4 cellular contexts compared by ENCODE assay signal in genomic region chr7:107155726-107156125, GRCh38. TPM values are rescaled to one million over a fixed set of nuclear protein-coding genes. Genes with fewer than 3 reads are reported as not detected.
A peak's percentile ranks its signal among the peaks of the same experiment; 100 is the strongest.
DNase-seq lines count a peak whose midpoint lies in the region; ATAC-seq, FAIRE-seq and TF ChIP-seq lines count a peak whose summit lies in the region.
"Not testable (repeated sequence)": the region's sequence is repeated elsewhere in the genome, so short reads cannot be mapped to it uniquely, and the experiment has no call there.

No MANE protein-coding gene starts in this region.

- not testable (repeated sequence) for H3K27me3 Mint-ChIP-seq in endothelial cell (ENCODE audit: unreplicated experiment)

- TF ChIP-seq RAD21 in K562 (CRISPR knock-in tag; conservative IDR thresholded peaks at IDR 0.05 in 1 of 2, IDR thresholded peaks at IDR 0.05 in 1 of 2): not testable (repeated sequence)

- not testable (repeated sequence) for H3K4me2 ChIP-seq in K562 (ENCODE audit: insufficient read depth, low read length)

- peak overlapping the region; percentile 42 for H3K4me3 Mint-ChIP-seq in endothelial cell (ENCODE audit: unreplicated experiment)

- not testable (repeated sequence) for TF ChIP-seq POLR2A in K562 (conservative IDR thresholded peaks at IDR 0.05)

- not testable (repeated sequence) for H3K79me2 ChIP-seq in K562 (ENCODE audit: control insufficient read depth, insufficient read depth, low read length)

- not testable (repeated sequence) for TF ChIP-seq CTCF in HEK293 (tag by site-specific recombination; IDR thresholded peaks at IDR 0.05); K562 (IDR thresholded peaks at IDR 0.05 in 2 of 3, conservative IDR thresholded peaks at IDR 0.05 in 1 of 3; ENCODE audit: insufficient read depth in 2 of 3, low read depth in 1 of 3, low read length in 3 of 3); endothelial cell (IDR thresholded peaks at IDR 0.05; ENCODE audit: unreplicated experiment)

- H3K36me3 Mint-ChIP-seq in endothelial cell (ENCODE audit: low read depth, unreplicated experiment): peaks cover 11% of the 10 kb centered on the region

- not testable (repeated sequence) for H3K4me1 Mint-ChIP-seq in endothelial cell (ENCODE audit: unreplicated experiment)

- H2AFZ ChIP-seq in K562 (ENCODE audit: low read depth, low read length): not testable (repeated sequence)

- WGBS in K562 (ENCODE audit: insufficient coverage, low coverage, missing lambda C conversion rate): 92% methylated on average over 3 of the region's 3 CpGs

- not testable (repeated sequence) for H3K9me3 ChIP-seq in HEK293 (ENCODE audit: control insufficient read depth, insufficient read depth, low read depth, low read length); K562 (replicated peaks; ENCODE audit: control insufficient read depth, insufficient read depth, low read depth, low read length)

- not testable (repeated sequence) for TF ChIP-seq EP300 in K562 (IDR thresholded peaks at IDR 0.05; ENCODE audit: low read length)

- not testable (repeated sequence) for H3K9me1 ChIP-seq in K562 (ENCODE audit: control insufficient read depth, insufficient read depth, low read length)

- H3K36me3 ChIP-seq in HEK293 (ENCODE audit: control insufficient read depth in 2 of 2, insufficient read depth in 1 of 2, low read length in 2 of 2): not testable (repeated sequence)
- peaks cover 92% of the 10 kb centered on the region for H3K36me3 ChIP-seq in K562 (ENCODE audit: control insufficient read depth, insufficient read depth, low read length)

- H3K27me3 ChIP-seq in K562 (ENCODE audit: control insufficient read depth in 2 of 2, insufficient read depth in 2 of 2, low read length in 2 of 2): not testable (repeated sequence)

- H3K9me3 Mint-ChIP-seq in endothelial cell (ENCODE audit: unreplicated experiment): not testable (repeated sequence)

- DNase-seq in K562 (ENCODE audit: extremely low read depth in 1 of 4, low spot score in 3 of 4); endothelial cell (ENCODE audit: low spot score): not testable (repeated sequence)

- H4K20me1 ChIP-seq in K562 (replicated peaks; ENCODE audit: control insufficient read depth, insufficient read depth, low read length): not testable (repeated sequence)

- not testable (repeated sequence) for BruUV-seq in K562 (replicated peaks; lab: Mats Ljungman, UMichigan)

- POLR2A ChIA-PET in HEK293 (lab: Yijun Ruan, JAX): not testable (repeated sequence)
- POLR2A ChIA-PET in K562 (lab: Yijun Ruan, JAX): interaction anchor here (1.8 kb wide), 1 partner anchor 11 kb away, joined by 3 read pairs; no protein-coding TSS in a partner anchor

- intact Hi-C loops in K562 (cut with micrococcal nuclease): not testable (repeated sequence)

- H3K27ac ChIP-seq in HEK293 (ENCODE audit: extremely low read depth, low read depth, low read length); K562 (ENCODE audit: extremely low read depth, low read depth, low read length): not testable (repeated sequence)

- H3K4me3 ChIP-seq in HEK293 (ENCODE audit: low read depth, low read length); K562: not testable (repeated sequence)

- ATAC-seq in SK-N-SH treated with all-trans-retinoic acid at 6 μM for 48 hours, K562: not testable (repeated sequence)

- not testable (repeated sequence) for H3K9ac ChIP-seq in K562 (ENCODE audit: insufficient read depth in 1 of 2, low read depth in 2 of 2, low read length in 2 of 2)

- CTCF ChIA-PET in HEK293 (lab: Yijun Ruan, JAX): interaction anchor here (1.3 kb wide), 1 partner anchor 208 kb away, joined by 6 read pairs; no protein-coding TSS in a partner anchor
- CTCF ChIA-PET in K562 (lab: Yijun Ruan, JAX; ENCODE audit: low intra/inter-chr PET ratio): not testable (repeated sequence)

- H3K4me1 ChIP-seq in HEK293 (ENCODE audit: control insufficient read depth, insufficient read depth, low read length); K562 (replicated peaks in 1 of 2; ENCODE audit: control insufficient read depth in 2 of 2, insufficient read depth in 2 of 2, low read length in 2 of 2): not testable (repeated sequence)

- not testable (repeated sequence) for H3K27ac Mint-ChIP-seq in endothelial cell (ENCODE audit: unreplicated experiment)

- in situ Hi-C loops in K562 (cut with MboI): not testable (repeated sequence)

- not testable (repeated sequence) for FAIRE-seq in K562 (lab: Jason Lieb, UNC)

TF ChIP-seq in HEK293, 187 proteins besides CTCF, POLR2A, EP300 and RAD21:
- peak; percentile 84 for TF ChIP-seq ZNF146 (tag by site-specific recombination; IDR thresholded peaks at IDR 0.05)

TF ChIP-seq in SK-N-SH treated with all-trans-retinoic acid at 6 μM for 48 hours, 23 proteins besides CTCF, POLR2A, EP300 and RAD21:
- peak; percentile 70; the same call in 1 of the 2 replicates for TF ChIP-seq ZNF8 (CRISPR knock-in tag; IDR thresholded peaks at IDR 0.05)

TF ChIP-seq in K562, 482 proteins besides CTCF, POLR2A, EP300 and RAD21:
- TF ChIP-seq ZNF146 (CRISPR knock-in tag; IDR thresholded peaks at IDR 0.05; ENCODE audit: unreplicated experiment): peak; percentile 88

RNA-seq across cellular contexts. Expression of gene HBP1, which starts 13.1 kb away (rescaled TPM):
- 92.0 and 187 TPM in 2 replicates for total RNA-seq in K562 (2011; cell fraction: chromatin; rRNA removed; ENCODE audit: low replicate concordance)
- 33.9 and 45.5 TPM in 2 replicates for total RNA-seq in K562 (2011; cell fraction: nucleolus; rRNA removed)
- 81.3 and 111 TPM in 2 replicates for total RNA-seq in K562 (2011; cell fraction: nucleoplasm; rRNA removed)
- total RNA-seq in K562 (2014; rRNA removed) (21.2 and 22.6 TPM in 2 replicates), K562 (2014; rRNA removed; fragmentation: Illumina TruSeq; extraction: Trizol) (31.5 and 41.4 TPM in 2 replicates), K562 (2015; rRNA removed; fragmentation: Illumina TruSeq; extraction: Trizol) (16.2 and 18.7 TPM in 2 replicates), K562 (2021) (22.9 and 27.0 TPM in 2 replicates), endothelial cell (ENCODE audit: unreplicated experiment) (50.9 TPM)
- polyA plus RNA-seq in K562 (2011; rRNA removed) (43.4 and 59.9 TPM in 2 replicates), K562 (2014; fragmentation: Illumina TruSeq; extraction: Trizol) (24.1 and 30.7 TPM in 2 replicates), K562 (2014; fragmentation: Nextera tagmentation; extraction: Ambion mirVana) (10 to 100 TPM; 37.9 to 44.9 TPM), K562 (2014; rRNA removed) (16.5 and 20.3 TPM in 2 replicates)
- polyA plus RNA-seq in K562 (2011; cell fraction: cytosol; rRNA removed): 17.5 and 26.0 TPM in 2 replicates
- 35.1 and 41.0 TPM in 2 replicates for polyA plus RNA-seq in K562 (2011; cell fraction: nucleus; rRNA removed)
- 35.6 and 44.8 TPM in 2 replicates for polyA plus RNA-seq in K562 (2012)
- 90.1 and 96.8 TPM in 2 replicates for polyA minus RNA-seq in K562 (2011; rRNA and poly(A)+ RNA removed)
- 16.4 and 22.4 TPM in 2 replicates for polyA minus RNA-seq in K562 (2011; cell fraction: cytosol; rRNA and poly(A)+ RNA removed)
- 35.4 and 48.2 TPM in 2 replicates for polyA minus RNA-seq in K562 (2011; cell fraction: nucleus; rRNA and poly(A)+ RNA removed)
